In genomic region chr2:135055182-135055786, GRCh38 we compare ENCODE assay signal across 10 cellular contexts. TPM values are rescaled to one million over a fixed set of nuclear protein-coding genes. Genes with fewer than 3 reads are reported as not detected.
A peak's percentile ranks its signal among the peaks of the same experiment; 100 is the strongest.
DNase-seq lines count a peak whose midpoint lies in the region; ATAC-seq and TF ChIP-seq lines count a peak whose summit lies in the region.
"Had no signal": no experiment of that assay in that cellular context is flagged by ENCODE, and none has a peak within 500 bp of the region (broad histone marks: within the 10 kb centered on the region; RNA-seq: fewer than 3 reads in every experiment).

No MANE protein-coding gene starts in this region.

- no peak overlapping the region for H4K8ac ChIP-seq in mesendoderm (ENCODE audit: low read depth, low read length)

- H4K5ac ChIP-seq in mesendoderm (ENCODE audit: low read length) = no peak overlapping the region

- peaks cover 38% of the 10 kb centered on the region for H3K4me1 Mint-ChIP-seq in T-helper 2 cell treated with Interferon-gamma antibody and Interleukin-4, amounts not matched to agents 5 μg/mL and 100 μg/mL, for 36 hours (ENCODE audit: low read depth)

- H3K9me3 ChIP-seq in endocrine pancreas (ENCODE audit: control insufficient read depth, low read length) (no peaks in the 10 kb centered on the region), psoas muscle (no peaks in the 10 kb centered on the region), vagina (no peaks in the 10 kb centered on the region)

- H3K4me1 ChIP-seq in endocrine pancreas (ENCODE audit: control insufficient read depth, insufficient read depth, low read length) (peaks cover 14% of the 10 kb centered on the region), psoas muscle (peaks cover 45% of the 10 kb centered on the region), vagina (peaks cover 51% of the 10 kb centered on the region), mesendoderm (ENCODE audit: control insufficient read depth, low read depth, low read length) (peaks cover 2% of the 10 kb centered on the region)

- peak overlapping the region; percentile 34 for H3K27ac ChIP-seq in psoas muscle
- no peak overlapping the region for H3K27ac ChIP-seq in vagina
- no peak overlapping the region for H3K27ac ChIP-seq in mesendoderm (ENCODE audit: low read depth, low read length)

- H3K9ac ChIP-seq in endocrine pancreas (ENCODE audit: control insufficient read depth, insufficient read depth, low read length) = no peak overlapping the region
- H3K9ac ChIP-seq in mesendoderm (ENCODE audit: low read length) = no peak overlapping the region

- TF ChIP-seq CTCF in psoas muscle (IDR thresholded peaks at IDR 0.05) = no peak
- no peak for TF ChIP-seq CTCF in vagina (IDR thresholded peaks at IDR 0.05)

- no peak for TF ChIP-seq POLR2A in vagina (IDR thresholded peaks at IDR 0.05)

- no peak overlapping the region for H2BK15ac ChIP-seq in mesendoderm (replicated peaks; ENCODE audit: low read depth)

- H3K27me3 Mint-ChIP-seq in T-helper 2 cell treated with Interferon-gamma antibody and Interleukin-4, amounts not matched to agents 5 μg/mL and 100 μg/mL, for 36 hours (ENCODE audit: low read depth) = no peaks in the 10 kb centered on the region
- H3K27me3 Mint-ChIP-seq: central memory CD8-positive, alpha-beta T cell had no signal

- no peak overlapping the region for H3K4me2 ChIP-seq in mesendoderm (ENCODE audit: low read length)

- no peaks in the 10 kb centered on the region for H3K36me3 ChIP-seq in endocrine pancreas (ENCODE audit: control insufficient read depth, insufficient read depth, low read length)
- H3K36me3 ChIP-seq in psoas muscle (ENCODE audit: insufficient read depth in 1 of 2, low read depth in 1 of 2) = peaks cover 0 to 6% of the 10 kb centered on the region in 2 donors
- H3K36me3 ChIP-seq in vagina = peaks cover 0 to 1% of the 10 kb centered on the region in 2 donors
- no peaks in the 10 kb centered on the region for H3K36me3 ChIP-seq in mesendoderm (ENCODE audit: control insufficient read depth, insufficient read depth, low read length)

- H2BK5ac ChIP-seq in mesendoderm (ENCODE audit: low read length) = no peak overlapping the region

- ATAC-seq in psoas muscle = peak in 1 of 4 donors; percentile 23

- H2AK5ac ChIP-seq in mesendoderm (ENCODE audit: low read length) = no peak overlapping the region

- no peak overlapping the region for H2BK120ac ChIP-seq in mesendoderm (ENCODE audit: low read depth, low read length)

- H3K4me3 ChIP-seq in endocrine pancreas (ENCODE audit: control insufficient read depth, insufficient read depth, low read length) (peak overlapping the region; percentile 73), psoas muscle (no peak overlapping the region), vagina (no peak overlapping the region), mesendoderm (ENCODE audit: low read length) (no peak overlapping the region)

- H3K36me3 Mint-ChIP-seq in T-helper 2 cell treated with Interferon-gamma antibody and Interleukin-4, amounts not matched to agents 5 μg/mL and 100 μg/mL, for 36 hours (ENCODE audit: low read depth) = peaks cover 32% of the 10 kb centered on the region

- no peak for DNase-seq in T-helper 2 cell treated with Interferon-gamma antibody and Interleukin-4, amounts not matched to agents 5 μg/mL and 100 μg/mL, for 36 hours (ENCODE audit: low spot score)
- DNase-seq in T-helper 2 cell (no peak), RKO (ENCODE audit: low spot score) (peak; percentile 76), psoas muscle (no peak), vagina (ENCODE audit: extremely low spot score in 2 of 2) (no peak), middle frontal gyrus (ENCODE audit: extremely low spot score, low spot score) (no peak), mesendoderm (no peak)
- DNase-seq: 8988T had no signal

- H3K9me3 Mint-ChIP-seq in T-helper 2 cell treated with Interferon-gamma antibody and Interleukin-4, amounts not matched to agents 5 μg/mL and 100 μg/mL, for 36 hours = no peaks in the 10 kb centered on the region
- H3K9me3 Mint-ChIP-seq: central memory CD8-positive, alpha-beta T cell had no signal

- intact Hi-C loops in psoas muscle (cut with DNase I) = no loop called here
- intact Hi-C loops in vagina (cut with DNase I) = no loop called here

- no peak overlapping the region for H3K18ac ChIP-seq in mesendoderm (ENCODE audit: low read length)

- no peak overlapping the region for H3K27ac Mint-ChIP-seq in T-helper 2 cell treated with Interferon-gamma antibody and Interleukin-4, amounts not matched to agents 5 μg/mL and 100 μg/mL, for 36 hours

- peak overlapping the region; percentile 15 for H3K4me3 Mint-ChIP-seq in T-helper 2 cell treated with Interferon-gamma antibody and Interleukin-4, amounts not matched to agents 5 μg/mL and 100 μg/mL, for 36 hours
- H3K4me3 Mint-ChIP-seq: central memory CD8-positive, alpha-beta T cell had no signal

- peaks cover 21% of the 10 kb centered on the region for H3K79me2 ChIP-seq in mesendoderm (ENCODE audit: control insufficient read depth, insufficient read depth, low read length)

- H3K4ac ChIP-seq in mesendoderm (ENCODE audit: low read depth, low read length) = no peak overlapping the region

- H3K56ac ChIP-seq in mesendoderm (ENCODE audit: low read length) = no peak overlapping the region

- H3K27me3 ChIP-seq in endocrine pancreas (ENCODE audit: control insufficient read depth, insufficient read depth, low read length) = no peaks in the 10 kb centered on the region
- H3K27me3 ChIP-seq in psoas muscle (ENCODE audit: insufficient read depth in 3 of 3, low read length in 2 of 3) = no peaks in the 10 kb centered on the region
- H3K27me3 ChIP-seq in vagina = no peaks in the 10 kb centered on the region
- H3K27me3 ChIP-seq in mesendoderm (ENCODE audit: insufficient read depth, low read length, poor library complexity) = no peaks in the 10 kb centered on the region

- 48 to 73% (median 66%) methylated on average over 2 of the region's 2 CpGs for WGBS in psoas muscle, 3 donors
- no CpG with 5 or more reads among the region's 2 CpGs for WGBS in mesendoderm (ENCODE audit: extremely low coverage, insufficient coverage, low lambda C conversion rate)

- H3K79me1 ChIP-seq in mesendoderm (ENCODE audit: low read length) = peaks cover 6% of the 10 kb centered on the region

- no peak overlapping the region for H3K23ac ChIP-seq in mesendoderm (ENCODE audit: low read length)

RNA-seq across cellular contexts. Expression of gene RAB3GAP1, which starts 3.2 kb away (rescaled TPM):
- total RNA-seq in psoas muscle (10 to 100 TPM; 37.7 to 52.7 (median 42.9) TPM), vagina (44.9 TPM)
- 10 to 100 TPM; 24.5 to 45.4 (median 28.2) TPM for polyA plus RNA-seq in psoas muscle
- polyA plus RNA-seq in mesendoderm (2013, experiment 1 of 2) = 24.0 TPM
- 23.2 TPM for polyA plus RNA-seq in mesendoderm (2013, experiment 2 of 2)

RNA-seq across cellular contexts. Expression of gene MAP3K19, which starts 8.0 kb away (rescaled TPM):
- not detected for total RNA-seq in psoas muscle
- not detected for polyA plus RNA-seq in psoas muscle
- not detected for total RNA-seq in vagina
- polyA plus RNA-seq in mesendoderm (2013, experiment 1 of 2) = not detected
- not detected for polyA plus RNA-seq in mesendoderm (2013, experiment 2 of 2)
